20 cellular contexts compared by ENCODE assay signal in genomic region chr1:2939041-2939552, GRCh38.
"Had no signal": no experiment of that assay in that cellular context is flagged by ENCODE, and none has a peak within 500 bp of the region (broad histone marks: within the 10 kb centered on the region; RNA-seq: fewer than 3 reads in every experiment).

No MANE protein-coding gene starts in this region.

- H3K4me3 ChIP-seq: breast epithelium had no signal

- H3K36me3 ChIP-seq: breast epithelium had no signal

- H3K9me3 ChIP-seq: SK-N-SH had no signal

- H3K27ac ChIP-seq: breast epithelium, VCaP had no signal

- DNase-seq: activated CD4-positive, alpha-beta memory T cell treated with anti-CD3 and anti-CD28 coated beads for 36 hours; activated CD4-positive, alpha-beta T cell treated with anti-CD3 and anti-CD28 coated beads, Interleukin-2, amount 10 ng/mL, durations not matched to agents 7 days and 5 days; activated CD4-positive, CD25-positive, alpha-beta regulatory T cell; activated CD8-positive, alpha-beta memory T cell treated with anti-CD3 and anti-CD28 coated beads for 24 hours; activated effector memory CD4-positive, alpha-beta T cell treated with anti-CD3 and anti-CD28 coated beads, Interleukin-2, amount 50 U/mL, for 16 hours; activated naive CD4-positive, alpha-beta T cell treated with Interleukin-2 at 50 U/mL for 16 hours; activated naive CD8-positive, alpha-beta T cell treated with anti-CD3 and anti-CD28 coated beads for 36 hours; activated T-cell treated with anti-CD3 and anti-CD28 coated beads, Interleukin-2, amount 50 U/mL, for 4 hours; central memory CD4-positive, alpha-beta T cell; KG1; NCI-H1048; NCI-H146; NCI-H187 treated with DMSO at 0.1 percent for 48 hours; NCI-H2081 treated with DMSO at 0.1 percent for 48 hours; NCI-H446; NCI-H524; SK-N-SH; T-helper 1 cell had no signal

- H3K4me1 ChIP-seq: breast epithelium had no signal

- ATAC-seq: activated T-cell treated with anti-CD3 and anti-CD28 coated beads, Interleukin-2, amount 50 U/mL, for 4 hours had no signal
